ENCODE assay signal across 11 cellular contexts in genomic region chr10:35691522-35692236, GRCh38.
"Had no signal": no experiment of that assay in that cellular context is flagged by ENCODE, and none has a peak within 500 bp of the region (broad histone marks: within the 10 kb centered on the region; RNA-seq: fewer than 3 reads in every experiment).

No MANE protein-coding gene starts in this region.

- H3K9me3 Mint-ChIP-seq: activated CD8-positive, alpha-beta T cell treated with anti-CD3 and anti-CD28 coated beads for 36 hours; activated naive CD8-positive, alpha-beta T cell treated with anti-CD3 and anti-CD28 coated beads, Interleukin-2, amount 10 ng/mL, durations not matched to agents 7 days and 5 days; stimulated activated effector memory CD8-positive, alpha-beta T cell treated with anti-CD3 and anti-CD28 coated beads, Interleukin-12 subunit alpha, Interleukin-12 subunit beta, amount 100 ng/mL, for 72 hours had no signal

- H3K27ac Mint-ChIP-seq: activated CD4-positive, alpha-beta T cell treated with anti-CD3 and anti-CD28 coated beads for 36 hours; activated CD8-positive, alpha-beta T cell treated with anti-CD3 and anti-CD28 coated beads for 36 hours; activated naive CD8-positive, alpha-beta T cell treated with anti-CD3 and anti-CD28 coated beads, Interleukin-2, amount 10 ng/mL, durations not matched to agents 7 days and 5 days; naive thymus-derived CD8-positive, alpha-beta T cell; stimulated activated effector memory CD8-positive, alpha-beta T cell treated with anti-CD3 and anti-CD28 coated beads, Interleukin-12 subunit alpha, Interleukin-12 subunit beta, amount 100 ng/mL, for 72 hours had no signal

- H3K27me3 Mint-ChIP-seq: activated naive CD8-positive, alpha-beta T cell treated with anti-CD3 and anti-CD28 coated beads, Interleukin-2, amount 10 ng/mL, durations not matched to agents 7 days and 5 days had no signal

- H3K36me3 Mint-ChIP-seq: activated naive CD8-positive, alpha-beta T cell treated with anti-CD3 and anti-CD28 coated beads, Interleukin-2, amount 10 ng/mL, durations not matched to agents 7 days and 5 days; stimulated activated effector memory CD8-positive, alpha-beta T cell treated with anti-CD3 and anti-CD28 coated beads, Interleukin-12 subunit alpha, Interleukin-12 subunit beta, amount 100 ng/mL, for 72 hours had no signal

- H3K4me1 Mint-ChIP-seq: activated CD4-positive, alpha-beta T cell treated with anti-CD3 and anti-CD28 coated beads for 36 hours; activated naive CD8-positive, alpha-beta T cell treated with anti-CD3 and anti-CD28 coated beads, Interleukin-2, amount 10 ng/mL, durations not matched to agents 7 days and 5 days; naive thymus-derived CD8-positive, alpha-beta T cell; stimulated activated effector memory CD8-positive, alpha-beta T cell treated with anti-CD3 and anti-CD28 coated beads, Interleukin-12 subunit alpha, Interleukin-12 subunit beta, amount 100 ng/mL, for 72 hours had no signal

- ATAC-seq: activated CD4-positive, alpha-beta T cell treated with anti-CD3 and anti-CD28 coated beads for 36 hours; activated CD8-positive, alpha-beta T cell treated with anti-CD3 and anti-CD28 coated beads for 36 hours; mucosa of descending colon; naive thymus-derived CD8-positive, alpha-beta T cell; stimulated activated effector memory CD8-positive, alpha-beta T cell treated with anti-CD3 and anti-CD28 coated beads, Interleukin-12 subunit alpha, Interleukin-12 subunit beta, amount 100 ng/mL, for 72 hours had no signal

- H3K4me3 Mint-ChIP-seq: activated CD4-positive, alpha-beta T cell treated with anti-CD3 and anti-CD28 coated beads for 36 hours; activated CD8-positive, alpha-beta T cell treated with anti-CD3 and anti-CD28 coated beads for 36 hours; activated naive CD8-positive, alpha-beta T cell treated with anti-CD3 and anti-CD28 coated beads, Interleukin-2, amount 10 ng/mL, durations not matched to agents 7 days and 5 days; naive thymus-derived CD8-positive, alpha-beta T cell; stimulated activated effector memory CD8-positive, alpha-beta T cell treated with anti-CD3 and anti-CD28 coated beads, Interleukin-12 subunit alpha, Interleukin-12 subunit beta, amount 100 ng/mL, for 72 hours had no signal

- DNase-seq: activated CD4-positive, alpha-beta T cell treated with anti-CD3 and anti-CD28 coated beads for 36 hours; activated CD8-positive, alpha-beta memory T cell treated with anti-CD3 and anti-CD28 coated beads, Interleukin-2, amount 50 U/mL, for 4 hours; activated CD8-positive, alpha-beta T cell treated with anti-CD3 and anti-CD28 coated beads for 36 hours; activated naive CD8-positive, alpha-beta T cell treated with anti-CD3 and anti-CD28 coated beads, Interleukin-2, amount 10 ng/mL, durations not matched to agents 7 days and 5 days; anterior cingulate cortex; mucosa of descending colon; naive thymus-derived CD8-positive, alpha-beta T cell; occipital lobe; right lobe of liver; thyroid gland had no signal
